Comparison of ENCODE assay signal across 26 cellular contexts in the genomic region with DNA sequence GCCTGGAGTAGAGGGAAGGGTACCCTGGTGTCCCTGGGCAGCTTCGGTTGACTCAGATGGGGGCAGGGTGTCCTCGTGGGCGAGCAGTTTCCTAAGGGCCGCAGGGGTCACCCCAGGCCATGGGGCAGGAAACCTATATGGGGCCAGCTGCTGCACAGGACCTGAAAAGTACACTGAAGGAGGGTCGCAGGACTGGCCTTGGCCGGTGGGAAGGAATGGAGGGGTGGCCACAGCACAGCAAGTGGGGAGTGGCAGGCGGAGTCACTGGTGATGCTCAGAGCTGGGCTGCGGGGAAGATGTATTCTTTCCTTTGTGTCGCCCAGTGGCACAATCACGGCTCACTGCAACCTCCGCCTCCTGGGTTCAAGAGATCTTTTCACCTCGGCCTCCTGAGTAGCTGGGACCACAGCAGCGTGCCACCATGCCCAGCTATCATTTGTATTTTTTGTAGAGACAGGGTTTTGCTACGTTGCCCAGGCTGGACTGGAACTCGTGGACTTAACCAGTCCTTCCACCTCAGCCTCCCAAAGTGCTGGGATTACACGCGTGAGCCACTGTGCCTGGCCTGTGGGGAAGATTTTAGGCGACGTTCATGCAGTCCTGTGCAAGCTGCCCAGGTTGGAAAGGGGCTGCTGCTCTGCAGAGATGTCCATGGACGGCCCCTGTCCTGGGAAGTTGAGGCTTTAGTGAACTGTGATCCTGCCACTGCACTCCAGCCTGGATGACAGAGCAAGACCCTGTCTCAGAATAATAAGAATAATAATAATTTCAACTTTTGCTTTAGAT. TPM values are rescaled to one million over a fixed set of nuclear protein-coding genes. Genes with fewer than 3 reads are reported as not detected.
DNase-seq lines count a peak whose midpoint lies in the region; ATAC-seq, FAIRE-seq and TF ChIP-seq lines count a peak whose summit lies in the region.
"Had no signal": no experiment of that assay in that cellular context is flagged by ENCODE, and none has a peak within 500 bp of the region (broad histone marks: within the 10 kb centered on the region; RNA-seq: fewer than 3 reads in every experiment).

No MANE protein-coding gene starts in this region.

- H3K79me2 ChIP-seq in SK-N-SH (ENCODE audit: insufficient read depth), result no peaks in the 10 kb centered on the region
- no peaks in the 10 kb centered on the region for H3K79me2 ChIP-seq in HepG2 (ENCODE audit: insufficient read depth, low read length)

- no peak overlapping the region for H3K4me3 ChIP-seq in SK-N-SH (ENCODE audit: low read depth in 2 of 2, low read length in 1 of 2)
- H3K4me3 ChIP-seq in HepG2 (replicated peaks in 1 of 3; ENCODE audit: insufficient read depth in 1 of 3, low read depth in 2 of 3, low read length in 3 of 3), result no peak overlapping the region
- H3K4me3 ChIP-seq in vagina, result no peak overlapping the region

- POLR2A ChIA-PET in SK-N-SH (lab: Yijun Ruan, JAX), result no interaction called here
- POLR2A ChIA-PET in HepG2 (lab: Yijun Ruan, JAX), result interaction anchor here (1.9 kb wide), 1 partner anchor 55 kb away, joined by 5 read pairs; a partner anchor contains a TSS

- no peak overlapping the region for H3K9ac ChIP-seq in SK-N-SH
- no peak overlapping the region for H3K9ac ChIP-seq in HepG2 (ENCODE audit: insufficient read depth, low read depth, low read length)

- H3K4me2 ChIP-seq in SK-N-SH (no peak overlapping the region), HepG2 (ENCODE audit: low read depth, low read length) (no peak overlapping the region)

- H3K27me3 ChIP-seq in SK-N-SH (ENCODE audit: insufficient read depth) (no peaks in the 10 kb centered on the region), HepG2 (ENCODE audit: control insufficient read depth in 1 of 2, insufficient read depth in 2 of 2, low read length in 2 of 2) (peaks cover 0 to 9% of the 10 kb centered on the region in 2 experiments; a peak in 2 of 5 replicates), vagina (no peaks in the 10 kb centered on the region)

- CTCF ChIA-PET in SK-N-SH (lab: Yijun Ruan, JAX), result interaction anchor here (1.0 to 1.9 kb wide), 2 partner anchors 12 to 55 kb away, joined by 3 to 8 read pairs; a partner anchor contains a TSS
- CTCF ChIA-PET in HepG2 (lab: Yijun Ruan, JAX; ENCODE audit: low intra/inter-chr PET ratio, low total read pairs), result no interaction called here

- peak; percentile 27 for DNase-seq in SK-N-SH
- DNase-seq in stimulated activated naive CD8-positive, alpha-beta T cell treated with anti-CD3 and anti-CD28 coated beads, Interleukin-15, amount 100 ng/mL, for 72 hours, result no peak
- DNase-seq in stimulated activated naive CD8-positive, alpha-beta T cell treated with anti-CD3 and anti-CD28 coated beads, Interleukin-15, Interleukin-2, amounts not matched to agents 100 U/mL and 50 U/mL, for 24 hours, result no peak
- no peak for DNase-seq in HepG2 (ENCODE audit: low spot score)
- no peak for DNase-seq in GM10266 (ENCODE audit: extremely low spot score)
- no peak for DNase-seq in vagina (ENCODE audit: extremely low spot score in 2 of 2)
- DNase-seq: 8988T; AML-193; C1 segment of cervical spinal cord; CD8-positive, alpha-beta T cell; DMS153; EL; GF-D8; H7; HFFc6; KBM-7; MM.1S; NCI-H1048; NCI-H1417 treated with DMSO at 0.1 percent for 48 hours; NCI-H187; NCI-H446; NCI-H526; Right ventricle myocardium superior had no signal

- no peaks in the 10 kb centered on the region for H3K9me3 ChIP-seq in SK-N-SH
- no peaks in the 10 kb centered on the region for H3K9me3 ChIP-seq in HepG2 (ENCODE audit: low read length)
- no peaks in the 10 kb centered on the region for H3K9me3 ChIP-seq in vagina

- H3K27ac ChIP-seq in SK-N-SH (ENCODE audit: low read depth in 2 of 2, low read length in 1 of 2) (no peak overlapping the region), HepG2 (ENCODE audit: extremely low read length, insufficient read depth, low read length) (no peak overlapping the region), vagina (no peak overlapping the region)

- in situ Hi-C loops in HepG2 (cut with HindIII; ENCODE audit: extremely low pct_ligation_motif_present, low pct_unique_long_range_greater_than_20kb), result no loop called here

- no peaks in the 10 kb centered on the region for H3K9me3 Mint-ChIP-seq in stimulated activated naive CD8-positive, alpha-beta T cell treated with anti-CD3 and anti-CD28 coated beads, Interleukin-15, amount 100 ng/mL, for 72 hours
- H3K9me3 Mint-ChIP-seq: CD8-positive, alpha-beta T cell; HFFc6 had no signal

- no peaks in the 10 kb centered on the region for H3K36me3 ChIP-seq in SK-N-SH (replicated peaks in 1 of 2; ENCODE audit: control insufficient read depth in 1 of 2, insufficient read depth in 2 of 2, low read length in 1 of 2)
- H3K36me3 ChIP-seq in HepG2 (replicated peaks in 1 of 2; ENCODE audit: control insufficient read depth in 1 of 2, insufficient read depth in 2 of 2, low read length in 2 of 2), result no peaks in the 10 kb centered on the region
- no peaks in the 10 kb centered on the region for H3K36me3 ChIP-seq in vagina

- 83% methylated on average over 14 of the region's 20 CpGs for WGBS in SK-N-SH (ENCODE audit: low lambda C conversion rate)
- 36% methylated on average over 16 of the region's 20 CpGs for WGBS in HepG2 (ENCODE audit: low lambda C conversion rate)

- TF ChIP-seq CTCF in SK-N-SH (IDR thresholded peaks at IDR 0.05) (no peak), HepG2 (CRISPR knock-in tag; IDR thresholded peaks at IDR 0.05) (no peak), GM10266 (IDR thresholded peaks at IDR 0.05; ENCODE audit: control insufficient read depth, insufficient read depth, low read depth, missing control alignments) (no peak), vagina (IDR thresholded peaks at IDR 0.05) (no peak)

- TF ChIP-seq RAD21 in SK-N-SH (IDR thresholded peaks at IDR 0.05; ENCODE audit: low read length) (no peak), HepG2 (CRISPR knock-in tag; IDR thresholded peaks at IDR 0.05) (no peak)

- no peak for TF ChIP-seq POLR2A in HepG2 (IDR thresholded peaks at IDR 0.05; ENCODE audit: insufficient read depth in 1 of 2, low read depth in 2 of 2, low read length in 2 of 2)
- TF ChIP-seq POLR2A in vagina (IDR thresholded peaks at IDR 0.05), result no peak

- no peaks in the 10 kb centered on the region for H4K20me1 ChIP-seq in SK-N-SH (ENCODE audit: insufficient read depth)
- H4K20me1 ChIP-seq in HepG2 (ENCODE audit: insufficient read depth, low read length), result no peaks in the 10 kb centered on the region

- H3K4me1 Mint-ChIP-seq in stimulated activated naive CD8-positive, alpha-beta T cell treated with anti-CD3 and anti-CD28 coated beads, Interleukin-15, amount 100 ng/mL, for 72 hours, result no peaks in the 10 kb centered on the region

- no peaks in the 10 kb centered on the region for H3K9me2 ChIP-seq in SK-N-SH

- H3K27ac Mint-ChIP-seq in stimulated activated naive CD8-positive, alpha-beta T cell treated with anti-CD3 and anti-CD28 coated beads, Interleukin-15, amount 100 ng/mL, for 72 hours, result no peak overlapping the region
- H3K27ac Mint-ChIP-seq: CD8-positive, alpha-beta T cell; HFFc6 had no signal

- no peaks in the 10 kb centered on the region for H3F3A ChIP-seq in SK-N-SH (replicated peaks; ENCODE audit: insufficient read depth)

- no peak overlapping the region for H3K4me3 Mint-ChIP-seq in stimulated activated naive CD8-positive, alpha-beta T cell treated with anti-CD3 and anti-CD28 coated beads, Interleukin-15, amount 100 ng/mL, for 72 hours
- H3K4me3 Mint-ChIP-seq: CD8-positive, alpha-beta T cell; HFFc6 had no signal

- no peaks in the 10 kb centered on the region for H3K27me3 Mint-ChIP-seq in stimulated activated naive CD8-positive, alpha-beta T cell treated with anti-CD3 and anti-CD28 coated beads, Interleukin-15, amount 100 ng/mL, for 72 hours

- intact Hi-C loops in HepG2 (cut with micrococcal nuclease; ENCODE audit: unreplicated experiment), result no loop called here
- intact Hi-C loops in vagina (cut with DNase I), result no loop called here

- no peak for ATAC-seq in SK-N-SH treated with all-trans-retinoic acid at 6 μM for 48 hours
- ATAC-seq in stimulated activated naive CD8-positive, alpha-beta T cell treated with anti-CD3 and anti-CD28 coated beads, Interleukin-15, amount 100 ng/mL, for 72 hours, result peak; percentile 20
- no peak for ATAC-seq in stimulated activated naive CD8-positive, alpha-beta T cell treated with anti-CD3 and anti-CD28 coated beads, Interleukin-15, Interleukin-2, amounts not matched to agents 100 U/mL and 50 U/mL, for 24 hours
- peak; percentile 34 for ATAC-seq in HepG2
- no peak for ATAC-seq in GM21528 (IDR thresholded peaks at IDR 0.05; ENCODE audit: low FRiP score, unreplicated experiment)
- ATAC-seq: CD8-positive, alpha-beta T cell had no signal

- H2AFZ ChIP-seq in SK-N-SH (ENCODE audit: low read depth) (no peak overlapping the region), HepG2 (ENCODE audit: low read length) (no peak overlapping the region)

- FAIRE-seq in HepG2 (lab: Jason Lieb, UNC), result no peak
- FAIRE-seq: RCC 7860 had no signal

- BruUV-seq in HepG2 (replicated peaks; lab: Mats Ljungman, UMichigan), result no TSS peak

- TF ChIP-seq EP300 in SK-N-SH (IDR thresholded peaks at IDR 0.05; ENCODE audit: borderline replicate concordance in 1 of 2, low read depth in 1 of 2, low read length in 1 of 2) (no peak), HepG2 (IDR thresholded peaks at IDR 0.05; ENCODE audit: low read depth in 2 of 2, low read length in 2 of 2) (no peak), HepG2 (CRISPR knock-in tag; IDR thresholded peaks at IDR 0.05; ENCODE audit: borderline replicate concordance) (no peak)

- H3K4me1 ChIP-seq in SK-N-SH (ENCODE audit: control insufficient read depth in 1 of 2, insufficient read depth in 2 of 2, low read depth in 1 of 2, low read length in 1 of 2), result peaks cover 0 to 3% of the 10 kb centered on the region in 2 experiments; a peak in 1 of 4 replicates
- H3K4me1 ChIP-seq in HepG2 (ENCODE audit: insufficient read depth, low read length), result peaks cover 44% of the 10 kb centered on the region
- no peaks in the 10 kb centered on the region for H3K4me1 ChIP-seq in vagina

RNA-seq across cellular contexts. Expression of a gene that starts 57.2 kb away (rescaled TPM):
- polyA plus RNA-seq in SK-N-SH (2012; rRNA removed) (0.26 and 0.38 TPM in 2 replicates), HepG2 (2011; rRNA removed) (2.4 and 2.9 TPM in 2 replicates)
- 0.04 and 0.09 TPM in 2 replicates for polyA plus RNA-seq in SK-N-SH (2012; cell fraction: cytosol; rRNA removed)
- 1.7 and 1.8 TPM in 2 replicates for polyA plus RNA-seq in SK-N-SH (2012; cell fraction: nucleus; rRNA removed)
- total RNA-seq in HepG2 (2016; rRNA removed; fragmentation: Illumina TruSeq; extraction: Trizol) (0.11 and 0.31 TPM in 2 replicates), vagina (not detected)
- total RNA-seq in HepG2 (2016; cell fraction: cytosol; rRNA removed; fragmentation: Illumina TruSeq; extraction: Trizol; ENCODE audit: low read depth), result 0.18 TPM in 1 of 2 replicates, not detected in the other
- 0.07 and 0.26 TPM in 2 replicates for total RNA-seq in HepG2 (2016; cell fraction: insoluble cytoplasmic fraction; rRNA removed; fragmentation: Illumina TruSeq; extraction: Trizol)
- total RNA-seq in HepG2 (2016; cell fraction: membrane; rRNA removed; fragmentation: Illumina TruSeq; extraction: Trizol), result 0.14 and 0.15 TPM in 2 replicates
- total RNA-seq in HepG2 (2016; cell fraction: nucleus; rRNA removed; fragmentation: Illumina TruSeq; extraction: Trizol), result 0.34 and 0.50 TPM in 2 replicates
- 1.3 and 1.4 TPM in 2 replicates for polyA plus RNA-seq in HepG2 (2011; cell fraction: cytosol; rRNA removed)
- 9.6 and 10.2 TPM in 2 replicates for polyA plus RNA-seq in HepG2 (2011; cell fraction: nucleus; rRNA removed)
- 2.4 and 3.5 TPM in 2 replicates for polyA plus RNA-seq in HepG2 (2012)
- 0.06 and 0.17 TPM in 2 replicates for polyA plus RNA-seq in HepG2 (2016; cell fraction: cytosol; fragmentation: Illumina TruSeq; extraction: Trizol; ENCODE audit: low read depth)
- 0.33 and 0.35 TPM in 2 replicates for polyA plus RNA-seq in HepG2 (2016; cell fraction: insoluble cytoplasmic fraction; fragmentation: Illumina TruSeq; extraction: Trizol; ENCODE audit: low read depth)
- polyA plus RNA-seq in HepG2 (2016; cell fraction: membrane; fragmentation: Illumina TruSeq; extraction: Trizol; ENCODE audit: low read depth), result 0.15 and 0.24 TPM in 2 replicates
- polyA plus RNA-seq in HepG2 (2016; cell fraction: nucleus; fragmentation: Illumina TruSeq; extraction: Trizol; ENCODE audit: insufficient read depth, low read depth), result 0.92 and 1.5 TPM in 2 replicates
- 1.9 and 2.0 TPM in 2 replicates for polyA minus RNA-seq in HepG2 (2011; rRNA and poly(A)+ RNA removed; ENCODE audit: low replicate concordance)
- 0.70 and 0.89 TPM in 2 replicates for polyA minus RNA-seq in HepG2 (2011; cell fraction: cytosol; rRNA and poly(A)+ RNA removed)
- polyA minus RNA-seq in HepG2 (2011; cell fraction: nucleus; rRNA and poly(A)+ RNA removed), result 3.9 and 4.8 TPM in 2 replicates
- total RNA-seq: Right ventricle myocardium superior had no signal

Comparison
In these comparisons a context has a peak if more than half of its experiments do, and no peak if none do; other contexts are left out.
1. ATAC-seq: peak in stimulated activated naive CD8-positive, alpha-beta T cell treated with anti-CD3 and anti-CD28 coated beads, Interleukin-15, amount 100 ng/mL, for 72 hours (single experiment) and HepG2 (single experiment); none in SK-N-SH treated with all-trans-retinoic acid at 6 μM for 48 hours (single experiment), stimulated activated naive CD8-positive, alpha-beta T cell treated with anti-CD3 and anti-CD28 coated beads, Interleukin-15, Interleukin-2, amounts not matched to agents 100 U/mL and 50 U/mL, for 24 hours (single experiment) and GM21528 (single experiment).